In genomic region chr19:54518844-54519243, GRCh38 we compare ENCODE assay signal across 1 cellular context.
TF ChIP-seq lines count a peak whose summit lies in the region.

No MANE protein-coding gene starts in this region.

TF ChIP-seq in GM23338, 12 proteins besides CTCF, POLR2A, EP300 and RAD21:
- no peak for TF ChIP-seq ZNF462 (CRISPR knock-in tag; IDR thresholded peaks at IDR 0.05)
- TF ChIP-seq JUNB (IDR thresholded peaks at IDR 0.05; ENCODE audit: unreplicated experiment), result no peak
- TF ChIP-seq ZNF114 (CRISPR knock-in tag; IDR thresholded peaks at IDR 0.05), result no peak
- no peak for TF ChIP-seq REST (IDR thresholded peaks at IDR 0.05; ENCODE audit: unreplicated experiment)
- TF ChIP-seq CREB1 (CRISPR knock-in tag; IDR thresholded peaks at IDR 0.05; ENCODE audit: low read depth), result no peak
- TF ChIP-seq ETS1 (IDR thresholded peaks at IDR 0.05), result no peak
- TF ChIP-seq EZH2phosphoT487 (IDR thresholded peaks at IDR 0.05; ENCODE audit: unreplicated experiment), result no peak
- no peak for TF ChIP-seq EZH2 (IDR thresholded peaks at IDR 0.05; ENCODE audit: low read depth, unreplicated experiment)
- TF ChIP-seq ZNF331 (CRISPR knock-in tag; IDR thresholded peaks at IDR 0.05; ENCODE audit: low read depth), result no peak
- TF ChIP-seq STAT1 (IDR thresholded peaks at IDR 0.05; ENCODE audit: unreplicated experiment), result no peak
- no peak for TF ChIP-seq NANOG (IDR thresholded peaks at IDR 0.05; ENCODE audit: borderline replicate concordance)
- TF ChIP-seq POLR2AphosphoS5 (IDR thresholded peaks at IDR 0.05; ENCODE audit: low read depth), result no peak
